In genomic region chr6:125995972-125996580, GRCh38 we compare ENCODE assay signal across 8 cellular contexts. TPM values are rescaled to one million over a fixed set of nuclear protein-coding genes. Genes with fewer than 3 reads are reported as not detected.
DNase-seq lines count a peak whose midpoint lies in the region; ATAC-seq, FAIRE-seq and TF ChIP-seq lines count a peak whose summit lies in the region.

No MANE protein-coding gene starts in this region.

- H3K27me3 ChIP-seq in H7 (ENCODE audit: control insufficient read depth, insufficient read depth, low read length) = no peaks in the 10 kb centered on the region
- H3K27me3 ChIP-seq in RWPE2 (ENCODE audit: insufficient read depth, poor library complexity, severe bottlenecking) = no peaks in the 10 kb centered on the region
- H3K27me3 ChIP-seq in foreskin keratinocyte = no peaks in the 10 kb centered on the region
- H3K27me3 ChIP-seq in pancreas = no peaks in the 10 kb centered on the region
- H3K27me3 ChIP-seq in upper lobe of right lung = no peaks in the 10 kb centered on the region

- intact Hi-C loops in pancreas (cut with DNase I) = no loop called here
- intact Hi-C loops in upper lobe of right lung (cut with DNase I) = no loop called here

- peak; percentile 80 for FAIRE-seq in pancreas (lab: Jason Lieb, UNC)

- H3K4me1 ChIP-seq in RWPE2 (ENCODE audit: insufficient read depth, poor library complexity, severe bottlenecking) = no peaks in the 10 kb centered on the region
- H3K4me1 ChIP-seq in foreskin keratinocyte = no peaks in the 10 kb centered on the region
- peaks cover 0 to 3% (median 0%) of the 10 kb centered on the region in 3 donors for H3K4me1 ChIP-seq in pancreas
- H3K4me1 ChIP-seq in upper lobe of right lung = no peaks in the 10 kb centered on the region

- DNase-seq in GM03348 (ENCODE audit: low spot score) = peak; percentile 73
- peak; percentile 47 for DNase-seq in H7
- no peak for DNase-seq in LNCaP clone FGC (ENCODE audit: low read depth)
- DNase-seq in RWPE2 (ENCODE audit: low spot score) = no peak
- DNase-seq in activated T-helper 9 cell treated with anti-CD3 and anti-CD28 coated beads, Interleukin-2, amount 50 U/mL, for 16 hours (ENCODE audit: low read depth) = peak; percentile 41
- DNase-seq in foreskin keratinocyte = peak in 1 of 2 donors; percentile 47
- peak; percentile 33 to 87 (median 63) for DNase-seq in pancreas
- DNase-seq in upper lobe of right lung = peak; percentile 75

- H3K9me3 ChIP-seq in RWPE2 (ENCODE audit: severe bottlenecking) (no peaks in the 10 kb centered on the region), pancreas (no peaks in the 10 kb centered on the region), upper lobe of right lung (no peaks in the 10 kb centered on the region)

- 3 to 4% methylated on average over 8 of the region's 8 CpGs for WGBS in pancreas, 2 donors

- TF ChIP-seq CTCF in LNCaP clone FGC (IDR thresholded peaks at IDR 0.05; ENCODE audit: control insufficient read depth, extremely low read depth, insufficient read depth) = peak; percentile 97
- TF ChIP-seq CTCF in RWPE2 (IDR thresholded peaks at IDR 0.05; ENCODE audit: poor library complexity, severe bottlenecking) = peak; percentile 98
- TF ChIP-seq CTCF in foreskin keratinocyte (conservative IDR thresholded peaks at IDR 0.05) = peak; percentile 93
- TF ChIP-seq CTCF in pancreas (IDR thresholded peaks at IDR 0.05) = peak; percentile 80 to 95 (median 92)
- peak; percentile 98 for TF ChIP-seq CTCF in upper lobe of right lung (IDR thresholded peaks at IDR 0.05)

- no peak overlapping the region for H3K4me3 ChIP-seq in H7 (ENCODE audit: insufficient read depth, low read depth, low read length)
- H3K4me3 ChIP-seq in LNCaP clone FGC (ENCODE audit: low read depth, low read length) = no peak overlapping the region
- H3K4me3 ChIP-seq in RWPE2 (ENCODE audit: severe bottlenecking) = no peak overlapping the region
- no peak overlapping the region for H3K4me3 ChIP-seq in pancreas
- H3K4me3 ChIP-seq in upper lobe of right lung = no peak overlapping the region

- H3K36me3 ChIP-seq in H7 (replicated peaks; ENCODE audit: control insufficient read depth, insufficient read depth, low read length) (peaks cover 2% of the 10 kb centered on the region), RWPE2 (ENCODE audit: low read depth) (peaks cover 48% of the 10 kb centered on the region), pancreas (peaks cover 0 to 4% (median 3%) of the 10 kb centered on the region in 3 donors), upper lobe of right lung (peaks cover 29% of the 10 kb centered on the region)

- ATAC-seq in RWPE2 (ENCODE audit: low read depth) = peak; percentile 96
- ATAC-seq in foreskin keratinocyte = peak; percentile 98
- ATAC-seq in pancreas = peak; percentile 92 to 100 (median 97)
- peak; percentile 98 for ATAC-seq in upper lobe of right lung

- no peak overlapping the region for H3K27ac ChIP-seq in RWPE2 (ENCODE audit: poor library complexity, severe bottlenecking)
- H3K27ac ChIP-seq in foreskin keratinocyte = no peak overlapping the region
- H3K27ac ChIP-seq in pancreas = no peak overlapping the region
- H3K27ac ChIP-seq in upper lobe of right lung = no peak overlapping the region

RNA-seq across cellular contexts. Expression of gene TRMT11, which starts 9.7 kb away (rescaled TPM):
- 29.5 and 32.3 TPM in 2 replicates for total RNA-seq in H7 (2014; rRNA removed; shearing (Covaris generic))
- total RNA-seq in foreskin keratinocyte (16.0 and 19.8 TPM in 2 replicates), pancreas (10 to 100 TPM in 4 of 6 donors, 1 to 10 TPM in 2; 7.2 to 11.6 (median 10.7) TPM), upper lobe of right lung (17.7 TPM)
- polyA plus RNA-seq in foreskin keratinocyte (7.4 and 10.0 TPM in 2 replicates), pancreas (10 to 100 TPM in 1 of 2 donors, 1 to 10 TPM in 1; 6.1 to 11.4 TPM)

RNA-seq across cellular contexts. Expression of gene HINT3, which starts 39.5 kb away (rescaled TPM):
- 13.8 and 17.7 TPM in 2 replicates for total RNA-seq in H7 (2014; rRNA removed; shearing (Covaris generic))
- 9.7 and 10.0 TPM in 2 replicates for total RNA-seq in foreskin keratinocyte
- 4.5 and 5.5 TPM in 2 replicates for polyA plus RNA-seq in foreskin keratinocyte
- 10 to 100 TPM in 5 of 6 donors, 1 to 10 TPM in 1; 9.9 to 15.7 (median 11.9) TPM for total RNA-seq in pancreas
- polyA plus RNA-seq in pancreas = 1 to 10 TPM; 2.6 to 8.7 TPM
- 27.9 TPM for total RNA-seq in upper lobe of right lung

Comparison
In these comparisons a context has a peak if more than half of its experiments do, and no peak if none do; other contexts are left out.
1. DNase-seq: peak in GM03348 (single experiment), H7 (single experiment), activated T-helper 9 cell treated with anti-CD3 and anti-CD28 coated beads, Interleukin-2, amount 50 U/mL, for 16 hours (single experiment), pancreas (6 of 6) and upper lobe of right lung (single experiment); none in LNCaP clone FGC (single experiment) and RWPE2 (single experiment).
2. Peak in every context shown above with its lines, with median percentiles within 50 percentile points of each other: CTCF ChIP-seq and ATAC-seq.